In genomic region chr5:31701642-31702041, GRCh38 we compare ENCODE assay signal across 26 cellular contexts.
DNase-seq lines count a peak whose midpoint lies in the region; ATAC-seq and TF ChIP-seq lines count a peak whose summit lies in the region.
"Had no signal": no experiment of that assay in that cellular context is flagged by ENCODE, and none has a peak within 500 bp of the region (broad histone marks: within the 10 kb centered on the region; RNA-seq: fewer than 3 reads in every experiment).

No MANE protein-coding gene starts in this region.

- CTCF ChIA-PET in SK-N-SH (lab: Yijun Ruan, JAX): interaction anchor here (0.7 to 4.6 kb wide), 8 partner anchors 19 to 391 kb away, joined by 3 to 26 read pairs (median 3); no protein-coding TSS in a partner anchor

- H3K9me3 ChIP-seq in H9 (ENCODE audit: control insufficient read depth, low read depth, low read length) (no peaks in the 10 kb centered on the region), SK-N-SH (no peaks in the 10 kb centered on the region)
- H3K9me3 ChIP-seq: thyroid gland had no signal

- no peak overlapping the region for H2BK15ac ChIP-seq in H9 (ENCODE audit: low read depth, low read length)

- no peak for DNase-seq in H9
- DNase-seq in SK-N-SH: peak; percentile 84
- no peak for DNase-seq in endothelial cell (ENCODE audit: low spot score)
- no peak for DNase-seq in progenitor cell of endocrine pancreas (ENCODE audit: low spot score, unreplicated experiment)
- DNase-seq in anterior cingulate cortex (lab: John Stamatoyannopoulos, UW): no peak
- DNase-seq in GM20000 (ENCODE audit: low spot score): no peak
- DNase-seq: ACHN; activated T-cell treated with anti-CD3 and anti-CD28 coated beads, Interleukin-2, amount 50 U/mL, for 4 hours; caudate nucleus; CD8-positive, alpha-beta memory T cell; cortex of kidney; DMS53; effector memory CD8-positive, alpha-beta T cell; KG1; naive thymus-derived CD8-positive, alpha-beta T cell; NCI-H1105 treated with DMSO at 0.1 percent for 48 hours; NCI-H2029; SIG-M5; stimulated activated CD4-positive, alpha-beta T cell treated with anti-CD3 and anti-CD28 coated beads, Interleukin-1b, Interleukin-23, amount 100 ng/mL, for 48 hours; stimulated activated CD8-positive, alpha-beta memory T cell treated with anti-CD3 and anti-CD28 coated beads, Interleukin-4, amount 100 ng/mL, for 48 hours; T1000; thyroid gland had no signal

- no peak overlapping the region for H2BK20ac ChIP-seq in H9 (ENCODE audit: low read depth, low read length, poor library complexity, severe bottlenecking)

- no peaks in the 10 kb centered on the region for H3K79me1 ChIP-seq in H9 (ENCODE audit: insufficient read depth, low read depth, low read length, poor library complexity, severe bottlenecking)

- TF ChIP-seq EP300 in SK-N-SH (IDR thresholded peaks at IDR 0.05; ENCODE audit: borderline replicate concordance in 1 of 2, low read depth in 1 of 2, low read length in 1 of 2): peak in 1 of 2 experiments; percentile 97; a peak in 2 of 4 replicates

- no peaks in the 10 kb centered on the region for H3K36me3 Mint-ChIP-seq in H9 (ENCODE audit: insufficient read depth in 1 of 3, low read depth in 3 of 3)
- peaks cover 7% of the 10 kb centered on the region for H3K36me3 Mint-ChIP-seq in endothelial cell (ENCODE audit: low read depth, unreplicated experiment)
- no peaks in the 10 kb centered on the region for H3K36me3 Mint-ChIP-seq in progenitor cell of endocrine pancreas (ENCODE audit: insufficient read depth)
- H3K36me3 Mint-ChIP-seq: CD8-positive, alpha-beta memory T cell; naive thymus-derived CD8-positive, alpha-beta T cell had no signal

- H4K5ac ChIP-seq in H9 (ENCODE audit: insufficient read length, low read depth, low read length): no peak overlapping the region

- H3K27ac ChIP-seq in H9 (ENCODE audit: insufficient read length, low read depth, low read length) (no peak overlapping the region), SK-N-SH (ENCODE audit: low read depth in 2 of 2, low read length in 1 of 2) (peak overlapping the region in 1 of 2 experiments; percentile 99; a peak in 2 of 4 replicates)
- H3K27ac ChIP-seq: HL-60, thyroid gland had no signal

- no peak overlapping the region for H3K4ac ChIP-seq in H9 (ENCODE audit: low read depth, low read length)

- H2BK120ac ChIP-seq in H9 (ENCODE audit: low read depth, low read length, poor library complexity, severe bottlenecking): no peak overlapping the region

- 0 out of 2 replicates have a peak, but pooled peaks have one; percentile 28 for TF ChIP-seq RAD21 in SK-N-SH (IDR thresholded peaks at IDR 0.05; ENCODE audit: low read length)

- no peak overlapping the region for H3K18ac ChIP-seq in H9 (ENCODE audit: insufficient read length, low read depth, low read length)

- H3K27me3 ChIP-seq in H9 (ENCODE audit: insufficient read depth, low read length): no peaks in the 10 kb centered on the region
- peaks cover 14% of the 10 kb centered on the region; the same call in 1 of the 2 replicates for H3K27me3 ChIP-seq in SK-N-SH (ENCODE audit: insufficient read depth)
- H3K27me3 ChIP-seq: thyroid gland had no signal

- H2AK5ac ChIP-seq in H9 (ENCODE audit: insufficient read length, low read length): no peak overlapping the region

- H3K27me3 Mint-ChIP-seq in H9 (ENCODE audit: low read depth) (no peaks in the 10 kb centered on the region; the same call in 1 of the 2 replicates), endothelial cell (ENCODE audit: unreplicated experiment) (peaks cover 12% of the 10 kb centered on the region), progenitor cell of endocrine pancreas (peaks cover 3% of the 10 kb centered on the region)

- H3K23ac ChIP-seq in H9 (ENCODE audit: insufficient read length, low read depth, low read length): no peak overlapping the region

- H3F3A ChIP-seq in SK-N-SH (replicated peaks; ENCODE audit: insufficient read depth): no peaks in the 10 kb centered on the region

- H3K27ac Mint-ChIP-seq in H9: peak overlapping the region in 2 of 3 experiments; percentile 0 to 73; a peak in 3 of 7 replicates
- H3K27ac Mint-ChIP-seq in endothelial cell (ENCODE audit: unreplicated experiment): peak overlapping the region; percentile 70
- peak overlapping the region; percentile 42 for H3K27ac Mint-ChIP-seq in progenitor cell of endocrine pancreas
- H3K27ac Mint-ChIP-seq: effector memory CD8-positive, alpha-beta T cell; naive thymus-derived CD8-positive, alpha-beta T cell; stimulated activated naive CD8-positive, alpha-beta T cell treated with anti-CD3 and anti-CD28 coated beads, Interleukin-15, Interleukin-2, amounts not matched to agents 100 ng/mL and 50 ng/mL, for 24 hours had no signal

- H3K9me2 ChIP-seq in SK-N-SH: no peaks in the 10 kb centered on the region

- no peak overlapping the region for H2BK12ac ChIP-seq in H9 (ENCODE audit: insufficient read length, low read depth, low read length)

- no peak overlapping the region for H2AFZ ChIP-seq in H9 (ENCODE audit: low read length)
- H2AFZ ChIP-seq in SK-N-SH (ENCODE audit: low read depth): no peak overlapping the region

- no peak overlapping the region for H3K4me2 ChIP-seq in H9 (ENCODE audit: insufficient read depth, insufficient read length, low read length)
- H3K4me2 ChIP-seq in SK-N-SH: no peak overlapping the region

- no peaks in the 10 kb centered on the region for H3K23me2 ChIP-seq in H9 (ENCODE audit: insufficient read length, low read depth, low read length, poor library complexity, severe bottlenecking)

- H3K9me3 Mint-ChIP-seq in H9 (no peaks in the 10 kb centered on the region), endothelial cell (ENCODE audit: unreplicated experiment) (no peaks in the 10 kb centered on the region), progenitor cell of endocrine pancreas (ENCODE audit: low read depth) (no peaks in the 10 kb centered on the region)
- H3K9me3 Mint-ChIP-seq: activated T-cell treated with anti-CD3 and anti-CD28 coated beads, Interleukin-2, amount 50 U/mL, for 4 hours; CD8-positive, alpha-beta memory T cell; effector memory CD8-positive, alpha-beta T cell; stimulated activated naive CD8-positive, alpha-beta T cell treated with anti-CD3 and anti-CD28 coated beads, Interleukin-15, Interleukin-2, amounts not matched to agents 100 ng/mL and 50 ng/mL, for 24 hours had no signal

- no CpG with 5 or more reads among the region's 11 CpGs for WGBS in H9 (ENCODE audit: extremely low coverage, insufficient read length, low lambda C conversion rate)
- WGBS in SK-N-SH (ENCODE audit: low lambda C conversion rate): 12% methylated on average over 11 of the region's 11 CpGs

- no peaks in the 10 kb centered on the region for H3K36me3 ChIP-seq in SK-N-SH (replicated peaks in 1 of 2; ENCODE audit: control insufficient read depth in 1 of 2, insufficient read depth in 2 of 2, low read length in 1 of 2)
- H3K36me3 ChIP-seq: thyroid gland had no signal

- H3K4me1 ChIP-seq in H9 (ENCODE audit: insufficient read depth, low read length) (no peaks in the 10 kb centered on the region), SK-N-SH (ENCODE audit: control insufficient read depth in 1 of 2, insufficient read depth in 2 of 2, low read depth in 1 of 2, low read length in 1 of 2) (peaks cover 0 to 26% of the 10 kb centered on the region in 2 experiments; a peak in 2 of 4 replicates)
- H3K4me1 ChIP-seq: thyroid gland had no signal

- no peak overlapping the region for H3K4me3 ChIP-seq in SK-N-SH (ENCODE audit: low read depth in 2 of 2, low read length in 1 of 2)
- H3K4me3 ChIP-seq: thyroid gland had no signal

- peaks cover 10 to 17% of the 10 kb centered on the region in 2 experiments for H3K4me1 Mint-ChIP-seq in H9
- H3K4me1 Mint-ChIP-seq in endothelial cell (ENCODE audit: unreplicated experiment): peaks cover 28% of the 10 kb centered on the region
- peaks cover 6% of the 10 kb centered on the region for H3K4me1 Mint-ChIP-seq in progenitor cell of endocrine pancreas (ENCODE audit: low read depth)
- H3K4me1 Mint-ChIP-seq: CD8-positive, alpha-beta memory T cell; naive thymus-derived CD8-positive, alpha-beta T cell had no signal

- H2BK5ac ChIP-seq in H9 (ENCODE audit: insufficient read length, low read length): no peak overlapping the region

- no peak overlapping the region for H3K56ac ChIP-seq in H9 (ENCODE audit: insufficient read length, low read depth, low read length)

- H3K14ac ChIP-seq in H9 (ENCODE audit: insufficient read depth, low read length): no peak overlapping the region

- ATAC-seq in HG03439 (IDR thresholded peaks at IDR 0.05; ENCODE audit: unreplicated experiment): no peak
- ATAC-seq: activated T-cell treated with anti-CD3 and anti-CD28 coated beads, Interleukin-2, amount 50 U/mL, for 4 hours; effector memory CD8-positive, alpha-beta T cell; naive thymus-derived CD8-positive, alpha-beta T cell; Panc1 had no signal

- no peak overlapping the region for H4K8ac ChIP-seq in H9 (replicated peaks; ENCODE audit: insufficient read length, low read depth, low read length)

- H3K9ac ChIP-seq in H9 (ENCODE audit: extremely low read depth, insufficient read length, low read length) (no peak overlapping the region), SK-N-SH (no peak overlapping the region)

- no peak overlapping the region for H3T11ph ChIP-seq in H9 (ENCODE audit: low read length)

- H4K20me1 ChIP-seq in H9 (ENCODE audit: control insufficient read depth, insufficient read depth, insufficient read length): no peaks in the 10 kb centered on the region
- no peaks in the 10 kb centered on the region for H4K20me1 ChIP-seq in SK-N-SH (ENCODE audit: insufficient read depth)

- POLR2A ChIA-PET in SK-N-SH (lab: Yijun Ruan, JAX): interaction anchor here (0.5 to 1.7 kb wide), 6 partner anchors 9 to 107 kb away, joined by 3 to 9 read pairs (median 5); no protein-coding TSS in a partner anchor

- H3K4me3 Mint-ChIP-seq in H9 (no peak overlapping the region), endothelial cell (ENCODE audit: unreplicated experiment) (no peak overlapping the region), progenitor cell of endocrine pancreas (ENCODE audit: low read depth) (no peak overlapping the region)
- H3K4me3 Mint-ChIP-seq: activated T-cell treated with anti-CD3 and anti-CD28 coated beads, Interleukin-2, amount 50 U/mL, for 4 hours; CD8-positive, alpha-beta memory T cell; effector memory CD8-positive, alpha-beta T cell; naive thymus-derived CD8-positive, alpha-beta T cell; stimulated activated naive CD8-positive, alpha-beta T cell treated with anti-CD3 and anti-CD28 coated beads, Interleukin-15, Interleukin-2, amounts not matched to agents 100 ng/mL and 50 ng/mL, for 24 hours had no signal

- no peak overlapping the region for H4K91ac ChIP-seq in H9 (ENCODE audit: insufficient read length, low read depth, low read length)

- no peak for TF ChIP-seq CTCF in H9 (conservative IDR thresholded peaks at IDR 0.05)
- no peak for TF ChIP-seq CTCF in SK-N-SH (IDR thresholded peaks at IDR 0.05)
- TF ChIP-seq CTCF in endothelial cell (IDR thresholded peaks at IDR 0.05; ENCODE audit: unreplicated experiment): no peak
- no peak for TF ChIP-seq CTCF in progenitor cell of endocrine pancreas (IDR thresholded peaks at IDR 0.05; ENCODE audit: unreplicated experiment)
- TF ChIP-seq CTCF in GM20000 (IDR thresholded peaks at IDR 0.05; ENCODE audit: extremely low read depth, missing control alignments): no peak

- no peaks in the 10 kb centered on the region for H3K79me2 ChIP-seq in H9 (ENCODE audit: insufficient read depth, low read length)
- no peaks in the 10 kb centered on the region for H3K79me2 ChIP-seq in SK-N-SH (ENCODE audit: insufficient read depth)

TF ChIP-seq in SK-N-SH, 30 proteins besides CTCF, POLR2A, EP300 and RAD21 (continues in another document):
- peak; percentile 33; the same call in 1 of the 2 replicates for TF ChIP-seq TCF12 (IDR thresholded peaks at IDR 0.05)
